Comparison of ENCODE assay signal across 8 cellular contexts in genomic region chr4:2930821-2931764, GRCh38. TPM values are rescaled to one million over a fixed set of nuclear protein-coding genes. Genes with fewer than 3 reads are reported as not detected.
DNase-seq lines count a peak whose midpoint lies in the region; ATAC-seq and TF ChIP-seq lines count a peak whose summit lies in the region.

No MANE protein-coding gene starts in this region.

- no peaks in the 10 kb centered on the region for H3K27me3 ChIP-seq in ovary
- H3K27me3 ChIP-seq in MG63: no peaks in the 10 kb centered on the region

- H3K9me3 ChIP-seq in ovary (no peaks in the 10 kb centered on the region), MG63 (no peaks in the 10 kb centered on the region)

- H3K27ac Mint-ChIP-seq in effector memory CD8-positive, alpha-beta T cell: peak overlapping the region; percentile 91 to 95

- DNase-seq in DMS53 (lab: John Stamatoyannopoulos, UW) (peak; percentile 98), NCI-H2107 treated with DMSO at 0.1 percent for 48 hours (lab: John Stamatoyannopoulos, UW; ENCODE audit: unreplicated experiment) (peak; percentile 48), ovary (peak in 3 of 5 donors; percentile 21 to 53 (median 39)), germinal center (ENCODE audit: low spot score) (no peak), NCI-H128 (lab: John Stamatoyannopoulos, UW; ENCODE audit: unreplicated experiment) (no peak), MG63 (no peak), RKO (ENCODE audit: low spot score) (no peak)
- no peak for DNase-seq in effector memory CD8-positive, alpha-beta T cell

- no peaks in the 10 kb centered on the region for H3K27me3 Mint-ChIP-seq in effector memory CD8-positive, alpha-beta T cell

- no peak for TF ChIP-seq EP300 in ovary (IDR thresholded peaks at IDR 0.05)

- ATAC-seq in effector memory CD8-positive, alpha-beta T cell (replicated peaks): no peak

- no peak for TF ChIP-seq CTCF in ovary (IDR thresholded peaks at IDR 0.05)

- H3K27ac ChIP-seq in ovary: no peak overlapping the region

- no peak for TF ChIP-seq POLR2A in ovary (IDR thresholded peaks at IDR 0.05)

- peaks cover 8% of the 10 kb centered on the region for H3K4me1 ChIP-seq in ovary (ENCODE audit: insufficient read depth)

- H3K4me3 Mint-ChIP-seq in effector memory CD8-positive, alpha-beta T cell: peak overlapping the region; percentile 85 to 92

- H3K4me3 ChIP-seq in ovary: no peak overlapping the region
- no peak overlapping the region for H3K4me3 ChIP-seq in MG63

- 68 to 79% (median 68%) methylated on average over 36 to 44 of the region's 44 CpGs for WGBS in ovary, 3 donors

- peaks cover 71% of the 10 kb centered on the region for H3K36me3 Mint-ChIP-seq in effector memory CD8-positive, alpha-beta T cell (ENCODE audit: insufficient read depth)

- peaks cover 28 to 30% of the 10 kb centered on the region in 2 donors for H3K4me1 Mint-ChIP-seq in effector memory CD8-positive, alpha-beta T cell (ENCODE audit: low read depth in 2 of 2)

- no peaks in the 10 kb centered on the region for H3K9me3 Mint-ChIP-seq in effector memory CD8-positive, alpha-beta T cell

- intact Hi-C loops in ovary (cut with DNase I): loop anchor here in 3 of 4 donors (5.0 to 10.0 kb wide), 4 partner anchors 86 to 396 kb away; partner anchors contain the start of genes ADD1 (in 1 of the 3) and FAM193A (in 1 of the 3)

- H3K36me3 ChIP-seq in ovary (no peaks in the 10 kb centered on the region), MG63 (peaks cover 11% of the 10 kb centered on the region; the same call in 1 of the 2 replicates)

RNA-seq across cellular contexts. Expression of gene NOP14, which starts 32.1 kb away (rescaled TPM):
- total RNA-seq in ovary: 10 to 100 TPM; 13.6 to 39.7 (median 28.3) TPM
- 10 to 100 TPM; 18.3 to 30.9 TPM for polyA plus RNA-seq in ovary
- 32.5 and 45.2 TPM in 2 replicates for total RNA-seq in MG63 (2014; rRNA removed; shearing (Covaris generic); ENCODE audit: low replicate concordance)

RNA-seq across cellular contexts. Expression of gene GRK4, which starts 32.3 kb away (rescaled TPM):
- 10 to 100 TPM in 2 of 7 donors, 1 to 10 TPM in 5; 5.1 to 17.6 (median 6.9) TPM for total RNA-seq in ovary
- 1 to 10 TPM; 3.3 to 7.9 TPM for polyA plus RNA-seq in ovary
- 2.6 and 3.7 TPM in 2 replicates for total RNA-seq in MG63 (2014; rRNA removed; shearing (Covaris generic); ENCODE audit: low replicate concordance)

Comparison
In these comparisons a context has a peak if more than half of its experiments do, and no peak if none do; other contexts are left out.
1. DNase-seq: peak in DMS53 (single experiment), NCI-H2107 treated with DMSO at 0.1 percent for 48 hours (single experiment) and ovary (3 of 5); none in effector memory CD8-positive, alpha-beta T cell (0 of 3), germinal center (single experiment), NCI-H128 (single experiment), MG63 (single experiment) and RKO (single experiment).